Comparison of ENCODE assay signal across 22 cellular contexts in the genomic region with DNA sequence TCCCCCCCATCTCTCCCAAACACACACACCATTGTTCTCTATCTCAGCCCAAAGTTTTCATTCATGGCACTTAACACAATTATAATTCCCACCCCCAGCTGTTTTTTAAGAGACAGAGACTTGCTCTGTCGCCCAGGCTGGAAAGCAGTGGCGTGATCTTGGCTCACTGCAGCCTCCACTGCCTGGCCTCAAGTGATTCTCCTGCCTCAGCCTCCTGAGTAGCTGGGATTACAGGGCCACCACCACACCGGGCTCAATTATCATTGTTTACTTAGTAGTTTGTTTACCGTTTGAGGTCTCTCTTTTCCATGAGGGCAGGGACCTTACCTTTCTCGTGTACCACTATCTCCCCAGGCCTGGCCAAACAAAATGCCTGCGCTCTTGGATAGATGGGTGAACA.
"Had no signal": no experiment of that assay in that cellular context is flagged by ENCODE, and none has a peak within 500 bp of the region (broad histone marks: within the 10 kb centered on the region; RNA-seq: fewer than 3 reads in every experiment).

No MANE protein-coding gene starts in this region.

- H3K36me3 Mint-ChIP-seq: immature natural killer cell had no signal

- H3K9me3 ChIP-seq: colonic mucosa, esophagus muscularis mucosa, gastroesophageal sphincter, heart left ventricle, left lung, lower lobe of right lung had no signal

- ATAC-seq: effector memory CD8-positive, alpha-beta T cell; foreskin keratinocyte; gastroesophageal sphincter; heart left ventricle; left cardiac atrium; left lung; left ventricle myocardium superior; lower lobe of right lung had no signal

- H3K4me1 ChIP-seq: colonic mucosa, esophagus muscularis mucosa, foreskin keratinocyte, gastroesophageal sphincter, heart left ventricle, left lung, lower lobe of right lung had no signal

- H3K4me3 Mint-ChIP-seq: dendritic cell treated with granulocyte-macrophage colony-stimulating factor and Interleukin-4, amounts not matched to agents 40 ng/mL and 50 ng/mL, for 4 days; effector memory CD8-positive, alpha-beta T cell; endodermal cell; immature natural killer cell had no signal

- H3K4me3 ChIP-seq: colonic mucosa, esophagus muscularis mucosa, gastroesophageal sphincter, heart left ventricle, hepatocyte, left lung, lower lobe of right lung had no signal

- H3K27me3 Mint-ChIP-seq: dendritic cell treated with granulocyte-macrophage colony-stimulating factor and Interleukin-4, amounts not matched to agents 40 ng/mL and 50 ng/mL, for 4 days had no signal

- H3K27me3 ChIP-seq: colonic mucosa, esophagus muscularis mucosa, foreskin keratinocyte, gastroesophageal sphincter, heart left ventricle, hepatocyte, left lung had no signal

- H3K4me1 Mint-ChIP-seq: immature natural killer cell had no signal

- H3K36me3 ChIP-seq: colonic mucosa, gastroesophageal sphincter, left lung, lower lobe of right lung had no signal

- H3K9me3 Mint-ChIP-seq: dendritic cell treated with granulocyte-macrophage colony-stimulating factor and Interleukin-4, amounts not matched to agents 40 ng/mL and 50 ng/mL, for 4 days; effector memory CD8-positive, alpha-beta T cell; endodermal cell had no signal

- H3K27ac ChIP-seq: colonic mucosa, esophagus muscularis mucosa, foreskin keratinocyte, gastroesophageal sphincter, heart left ventricle, hepatocyte, left lung, lower lobe of right lung had no signal

- DNase-seq: cerebellar nuclear complex; colonic mucosa; cortex of kidney; effector CD8-positive, alpha-beta T cell; effector memory CD8-positive, alpha-beta T cell; endodermal cell; foreskin keratinocyte; heart left ventricle; hypothalamus; immature natural killer cell; islet precursor cell; kidney; left cardiac atrium; left lung; left ventricle myocardium superior; lower lobe of right lung; mesenchymal stem cell; midbrain had no signal

- H3K27ac Mint-ChIP-seq: dendritic cell treated with granulocyte-macrophage colony-stimulating factor and Interleukin-4, amounts not matched to agents 40 ng/mL and 50 ng/mL, for 4 days; effector memory CD8-positive, alpha-beta T cell; endodermal cell; immature natural killer cell had no signal
